Comparison of ENCODE assay signal across 27 cellular contexts in the genomic region with DNA sequence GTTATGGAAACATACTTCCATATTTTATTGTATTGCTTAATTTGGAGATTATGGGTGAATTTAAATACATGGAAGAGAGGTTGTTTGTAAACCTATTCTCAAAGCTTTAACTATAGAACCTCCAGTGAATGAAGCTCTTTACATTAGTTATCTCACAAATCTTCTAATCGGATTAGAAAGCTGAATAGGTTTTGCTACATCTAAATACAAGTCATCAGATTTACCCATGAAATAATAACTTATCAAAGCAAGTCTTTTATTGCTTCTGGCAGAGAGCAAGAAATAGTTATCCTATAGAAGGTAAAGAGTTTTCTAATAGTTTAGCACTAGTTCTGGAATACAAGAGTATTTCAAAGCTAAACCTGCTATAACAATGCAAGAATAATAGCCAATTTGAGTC.
A peak's percentile ranks its signal among the peaks of the same experiment; 100 is the strongest.
DNase-seq lines count a peak whose midpoint lies in the region; ATAC-seq, FAIRE-seq and TF ChIP-seq lines count a peak whose summit lies in the region.
"Had no signal": no experiment of that assay in that cellular context is flagged by ENCODE, and none has a peak within 500 bp of the region (broad histone marks: within the 10 kb centered on the region; RNA-seq: fewer than 3 reads in every experiment).

No MANE protein-coding gene starts in this region.

- TF ChIP-seq RAD21 in K562 (CRISPR knock-in tag; conservative IDR thresholded peaks at IDR 0.05 in 1 of 2, IDR thresholded peaks at IDR 0.05 in 1 of 2), result no peak

- TF ChIP-seq EP300 in K562 (IDR thresholded peaks at IDR 0.05; ENCODE audit: low read length), result no peak

- no TSS peak for BruUV-seq in K562 (replicated peaks; lab: Mats Ljungman, UMichigan)

- H4K20me1 ChIP-seq in K562 (replicated peaks; ENCODE audit: control insufficient read depth, insufficient read depth, low read length), result no peaks in the 10 kb centered on the region

- whole genome bisulfite sequencing in K562 (ENCODE audit: insufficient coverage, low coverage, missing lambda C conversion rate), result 100% methylated on average over 1 of the region's 1 CpG

- no peaks in the 10 kb centered on the region for H3K27me3 Mint-ChIP-seq in activated CD8-positive, alpha-beta T cell treated with anti-CD3 and anti-CD28 coated beads, Interleukin-2, amount 10 ng/mL, durations not matched to agents 7 days and 5 days (ENCODE audit: low read depth)
- H3K27me3 Mint-ChIP-seq: B cell; CD4-positive, alpha-beta T cell had no signal

- no peak overlapping the region for H2AFZ ChIP-seq in K562 (ENCODE audit: low read depth, low read length)

- no peaks in the 10 kb centered on the region for H3K4me1 ChIP-seq in K562 (replicated peaks in 1 of 2; ENCODE audit: control insufficient read depth in 2 of 2, insufficient read depth in 2 of 2, low read length in 2 of 2)

- no peak for TF ChIP-seq CTCF in D721Med (IDR thresholded peaks at IDR 0.05; ENCODE audit: insufficient read depth, missing control alignments)
- no peak for TF ChIP-seq CTCF in K562 (IDR thresholded peaks at IDR 0.05 in 2 of 3, conservative IDR thresholded peaks at IDR 0.05 in 1 of 3; ENCODE audit: insufficient read depth in 2 of 3, low read depth in 1 of 3, low read length in 3 of 3)

- no peak overlapping the region for H3K4me3 ChIP-seq in K562
- H3K4me3 ChIP-seq: BLaER1 treated with 17β-estradiol and CSF1 and Interleukin-3, amounts not matched to agents 10 nM and 100 nM; GM12878 had no signal

- no peak for ATAC-seq in K562
- no peak for ATAC-seq in activated CD8-positive, alpha-beta T cell treated with anti-CD3 and anti-CD28 coated beads, Interleukin-2, amount 10 ng/mL, durations not matched to agents 7 days and 5 days
- ATAC-seq in GM18858 (IDR thresholded peaks at IDR 0.05; ENCODE audit: unreplicated experiment), result no peak
- ATAC-seq: CD8-positive, alpha-beta T cell; GM12878 had no signal

- no peak overlapping the region for H3K4me3 Mint-ChIP-seq in activated CD8-positive, alpha-beta T cell treated with anti-CD3 and anti-CD28 coated beads, Interleukin-2, amount 10 ng/mL, durations not matched to agents 7 days and 5 days
- H3K4me3 Mint-ChIP-seq: B cell; CD4-positive, alpha-beta T cell; CD8-positive, alpha-beta T cell had no signal

- H3K36me3 Mint-ChIP-seq in activated CD8-positive, alpha-beta T cell treated with anti-CD3 and anti-CD28 coated beads, Interleukin-2, amount 10 ng/mL, durations not matched to agents 7 days and 5 days (ENCODE audit: low read depth), result peaks cover 21% of the 10 kb centered on the region

- no peak overlapping the region for H3K27ac Mint-ChIP-seq in activated CD8-positive, alpha-beta T cell treated with anti-CD3 and anti-CD28 coated beads, Interleukin-2, amount 10 ng/mL, durations not matched to agents 7 days and 5 days
- H3K27ac Mint-ChIP-seq: B cell had no signal

- H3K27me3 ChIP-seq in K562 (ENCODE audit: control insufficient read depth in 2 of 2, insufficient read depth in 2 of 2, low read length in 2 of 2), result no peaks in the 10 kb centered on the region
- H3K27me3 ChIP-seq: BLaER1 treated with 17β-estradiol and CSF1 and Interleukin-3, amounts not matched to agents 10 nM and 100 nM had no signal

- CTCF ChIA-PET in K562 (lab: Yijun Ruan, JAX; ENCODE audit: low intra/inter-chr PET ratio), result no interaction called here
- CTCF ChIA-PET in activated CD8-positive, alpha-beta T cell treated with anti-CD3 and anti-CD28 coated beads, Interleukin-2, amount 10 ng/mL, durations not matched to agents 7 days and 5 days (lab: Charles Lee), result no interaction called here

- H3K79me2 ChIP-seq in K562 (ENCODE audit: control insufficient read depth, insufficient read depth, low read length), result no peaks in the 10 kb centered on the region

- POLR2A ChIA-PET in K562 (lab: Yijun Ruan, JAX), result no interaction called here
- POLR2A ChIA-PET in activated CD8-positive, alpha-beta T cell treated with anti-CD3 and anti-CD28 coated beads, Interleukin-2, amount 10 ng/mL, durations not matched to agents 7 days and 5 days (lab: Charles Lee), result no interaction called here

- H3K4me1 Mint-ChIP-seq in activated CD8-positive, alpha-beta T cell treated with anti-CD3 and anti-CD28 coated beads, Interleukin-2, amount 10 ng/mL, durations not matched to agents 7 days and 5 days (ENCODE audit: low read depth), result peaks cover 2% of the 10 kb centered on the region

- no peak overlapping the region for H3K4me2 ChIP-seq in K562 (ENCODE audit: insufficient read depth, low read length)

- H3K9ac ChIP-seq in K562 (ENCODE audit: insufficient read depth in 1 of 2, low read depth in 2 of 2, low read length in 2 of 2), result no peak overlapping the region
- H3K9ac ChIP-seq: BLaER1 treated with 17β-estradiol and CSF1 and Interleukin-3, amounts not matched to agents 10 nM and 100 nM had no signal

- H3K9me3 ChIP-seq in K562 (replicated peaks; ENCODE audit: control insufficient read depth, insufficient read depth, low read depth, low read length), result no peaks in the 10 kb centered on the region
- H3K9me3 ChIP-seq: BLaER1 treated with 17β-estradiol and CSF1 and Interleukin-3, amounts not matched to agents 10 nM and 100 nM; Caco-2 had no signal

- intact Hi-C loops in K562 (cut with micrococcal nuclease), result no loop called here

- H3K27ac ChIP-seq in K562 (ENCODE audit: extremely low read depth, low read depth, low read length) (no peak overlapping the region), caudate nucleus (ENCODE audit: low read depth, low read length) (no peak overlapping the region)
- H3K27ac ChIP-seq: BLaER1 treated with 17β-estradiol and CSF1 and Interleukin-3, amounts not matched to agents 10 nM and 100 nM; C4-2B had no signal

- H3K36me3 ChIP-seq in K562 (ENCODE audit: control insufficient read depth, insufficient read depth, low read length), result peaks cover 85% of the 10 kb centered on the region

- in situ Hi-C loops in K562 (cut with MboI), result no loop called here

- H3K9me1 ChIP-seq in K562 (ENCODE audit: control insufficient read depth, insufficient read depth, low read length), result no peaks in the 10 kb centered on the region

- no peak for TF ChIP-seq POLR2A in K562 (conservative IDR thresholded peaks at IDR 0.05)

- no peak for DNase-seq in D721Med (ENCODE audit: insufficient read length, low spot score)
- peak; percentile 46 for DNase-seq in NCI-H82 treated with DMSO at 0.1 percent for 48 hours (lab: John Stamatoyannopoulos, UW; ENCODE audit: unreplicated experiment)
- no peak for DNase-seq in K562 (ENCODE audit: extremely low read depth in 1 of 4, low spot score in 3 of 4)
- DNase-seq in activated CD8-positive, alpha-beta T cell treated with anti-CD3 and anti-CD28 coated beads, Interleukin-2, amount 10 ng/mL, durations not matched to agents 7 days and 5 days, result no peak
- DNase-seq in caudate nucleus (lab: John Stamatoyannopoulos, UW), result no peak
- no peak for DNase-seq in UCSD-AML1 (lab: John Stamatoyannopoulos, UW; ENCODE audit: unreplicated experiment)
- DNase-seq: 8988T; AML-193; Caco-2; Calu3; CD4-positive, alpha-beta T cell; CD8-positive, alpha-beta T cell; DMS 273 treated with DMSO at 0.1 percent for 48 hours; DMS153; DMS53; DMS79; DND-41; EL; GDM1 had no signal

- no peaks in the 10 kb centered on the region for H3K9me3 Mint-ChIP-seq in activated CD8-positive, alpha-beta T cell treated with anti-CD3 and anti-CD28 coated beads, Interleukin-2, amount 10 ng/mL, durations not matched to agents 7 days and 5 days (ENCODE audit: insufficient read depth)
- H3K9me3 Mint-ChIP-seq: CD4-positive, alpha-beta T cell; CD8-positive, alpha-beta T cell had no signal

- FAIRE-seq in D721Med (lab: Jason Lieb, UNC) (peak; percentile 86), K562 (lab: Jason Lieb, UNC) (peak; percentile 6)
- FAIRE-seq: A204.1, GM12878, GM18507, GM19239 had no signal

TF ChIP-seq in K562, 482 proteins besides CTCF, POLR2A, EP300 and RAD21 (continues in another document):
- TF ChIP-seq TSC22D4 (tag; IDR thresholded peaks at IDR 0.05) (no peak), HNRNPL (IDR thresholded peaks at IDR 0.05; ENCODE audit: low read depth, low read length) (no peak), TAL1 (IDR thresholded peaks at IDR 0.05) (no peak), SIN3A (IDR thresholded peaks at IDR 0.05; ENCODE audit: borderline replicate concordance in 2 of 2, control insufficient read depth in 1 of 2, low read depth in 2 of 2, low read length in 2 of 2) (no peak), ZNF133 (CRISPR knock-in tag; IDR thresholded peaks at IDR 0.05) (no peak), SLC30A9 (CRISPR knock-in tag; IDR thresholded peaks at IDR 0.05) (no peak), HNRNPH1 (optimal IDR thresholded peaks at IDR 0.05; ENCODE audit: low read depth, low read length) (no peak), ELF1 (tag; IDR thresholded peaks at IDR 0.05) (no peak), BHLHE40 (IDR thresholded peaks at IDR 0.05; ENCODE audit: low read length) (no peak)
- TF ChIP-seq, protein P1, sequence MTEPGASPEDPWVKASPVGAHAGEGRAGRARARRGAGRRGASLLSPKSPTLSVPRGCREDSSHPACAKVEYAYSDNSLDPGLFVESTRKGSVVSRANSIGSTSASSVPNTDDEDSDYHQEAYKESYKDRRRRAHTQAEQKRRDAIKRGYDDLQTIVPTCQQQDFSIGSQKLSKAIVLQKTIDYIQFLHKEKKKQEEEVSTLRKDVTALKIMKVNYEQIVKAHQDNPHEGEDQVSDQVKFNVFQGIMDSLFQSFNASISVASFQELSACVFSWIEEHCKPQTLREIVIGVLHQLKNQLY (CRISPR knock-in tag; conservative IDR thresholded peaks at IDR 0.05), result no peak
- TF ChIP-seq, protein P2, sequence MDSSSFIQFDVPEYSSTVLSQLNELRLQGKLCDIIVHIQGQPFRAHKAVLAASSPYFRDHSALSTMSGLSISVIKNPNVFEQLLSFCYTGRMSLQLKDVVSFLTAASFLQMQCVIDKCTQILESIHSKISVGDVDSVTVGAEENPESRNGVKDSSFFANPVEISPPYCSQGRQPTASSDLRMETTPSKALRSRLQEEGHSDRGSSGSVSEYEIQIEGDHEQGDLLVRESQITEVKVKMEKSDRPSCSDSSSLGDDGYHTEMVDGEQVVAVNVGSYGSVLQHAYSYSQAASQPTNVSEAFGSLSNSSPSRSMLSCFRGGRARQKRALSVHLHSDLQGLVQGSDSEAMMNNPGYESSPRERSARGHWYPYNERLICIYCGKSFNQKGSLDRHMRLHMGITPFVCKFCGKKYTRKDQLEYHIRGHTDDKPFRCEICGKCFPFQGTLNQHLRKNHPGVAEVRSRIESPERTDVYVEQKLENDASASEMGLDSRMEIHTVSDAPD (CRISPR knock-in tag; IDR thresholded peaks at IDR 0.05), result no peak
- TF ChIP-seq, protein P3, sequence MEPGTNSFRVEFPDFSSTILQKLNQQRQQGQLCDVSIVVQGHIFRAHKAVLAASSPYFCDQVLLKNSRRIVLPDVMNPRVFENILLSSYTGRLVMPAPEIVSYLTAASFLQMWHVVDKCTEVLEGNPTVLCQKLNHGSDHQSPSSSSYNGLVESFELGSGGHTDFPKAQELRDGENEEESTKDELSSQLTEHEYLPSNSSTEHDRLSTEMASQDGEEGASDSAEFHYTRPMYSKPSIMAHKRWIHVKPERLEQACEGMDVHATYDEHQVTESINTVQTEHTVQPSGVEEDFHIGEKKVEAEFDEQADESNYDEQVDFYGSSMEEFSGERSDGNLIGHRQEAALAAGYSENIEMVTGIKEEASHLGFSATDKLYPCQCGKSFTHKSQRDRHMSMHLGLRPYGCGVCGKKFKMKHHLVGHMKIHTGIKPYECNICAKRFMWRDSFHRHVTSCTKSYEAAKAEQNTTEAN (CRISPR knock-in tag; IDR thresholded peaks at IDR 0.05), result no peak
